ENCODE assay signal across 31 cellular contexts in genomic region chr12:77364400-77364799, GRCh38.
"Had no signal": no experiment of that assay in that cellular context is flagged by ENCODE, and none has a peak within 500 bp of the region (broad histone marks: within the 10 kb centered on the region; RNA-seq: fewer than 3 reads in every experiment).

No MANE protein-coding gene starts in this region.

- H3K4me3 ChIP-seq: left lung, lower lobe of right lung, pancreas, prostate gland, skin epidermis, stomach, suprapubic skin, thoracic aorta, tibial artery, upper lobe of right lung had no signal

- H3K27ac Mint-ChIP-seq: immature natural killer cell; naive B cell; natural killer cell; nephron progenitor cell; stimulated activated naive B cell treated with anti-CD40 and anti-IgM and Interleukin-4, amounts not matched to agents 10 μg/mL and 1 μg/mL and 100 μg/mL, for 72 hours had no signal

- H3K27me3 Mint-ChIP-seq: naive B cell; stimulated activated naive B cell treated with anti-CD40 and anti-IgM and Interleukin-4, amounts not matched to agents 10 μg/mL and 1 μg/mL and 100 μg/mL, for 72 hours had no signal

- ATAC-seq: left colon; left lung; lower lobe of right lung; natural killer cell; pancreas; right cardiac atrium; sciatic nerve; stimulated activated naive B cell treated with anti-CD40 and anti-IgM and Interleukin-4, amounts not matched to agents 10 μg/mL and 1 μg/mL and 100 μg/mL, for 72 hours; stimulated activated naive CD8-positive, alpha-beta T cell treated with anti-CD3 and anti-CD28 coated beads, Interleukin-15, Interleukin-2, amounts not matched to agents 100 U/mL and 50 U/mL, for 24 hours; upper lobe of right lung had no signal

- DNase-seq: hippocampal formation; immature natural killer cell; kidney; left colon; left lung; lower lobe of right lung; mammary epithelial cell; mesenchymal stem cell; naive B cell; natural killer cell; nephron progenitor cell; nucleus accumbens; pancreas; posterior cingulate gyrus; retina; right cardiac atrium; stimulated activated CD4-positive, alpha-beta T cell treated with anti-CD3 and anti-CD28 coated beads, Interleukin-12 subunit alpha, Interleukin-12 subunit beta, amount 100 ng/mL, for 4 hours; stimulated activated CD4-positive, alpha-beta T cell treated with anti-CD3 and anti-CD28 coated beads, Interleukin-15, amount 100 ng/mL, for 24 hours; stimulated activated CD4-positive, alpha-beta T cell treated with anti-CD3 and anti-CD28 coated beads, Interleukin-2, amount 100 ng/mL, for 24 hours; stimulated activated CD4-positive, alpha-beta T cell treated with anti-CD3 and anti-CD28 coated beads, Interleukin-4, amount 100 ng/mL, for 1 hour; stimulated activated naive B cell treated with anti-CD40 and anti-IgM and Interleukin-4, amounts not matched to agents 10 μg/mL and 1 μg/mL and 100 μg/mL, for 72 hours; stimulated activated naive CD8-positive, alpha-beta T cell treated with anti-CD3 and anti-CD28 coated beads, Interleukin-15, Interleukin-2, amounts not matched to agents 100 U/mL and 50 U/mL, for 24 hours; stomach; tibial artery; trophoblast cell; upper lobe of right lung had no signal

- H3K36me3 Mint-ChIP-seq: immature natural killer cell; naive B cell; natural killer cell; stimulated activated naive B cell treated with anti-CD40 and anti-IgM and Interleukin-4, amounts not matched to agents 10 μg/mL and 1 μg/mL and 100 μg/mL, for 72 hours had no signal

- H3K9me3 Mint-ChIP-seq: nephron progenitor cell had no signal

- H3K4me3 Mint-ChIP-seq: immature natural killer cell; naive B cell; natural killer cell; nephron progenitor cell; stimulated activated naive B cell treated with anti-CD40 and anti-IgM and Interleukin-4, amounts not matched to agents 10 μg/mL and 1 μg/mL and 100 μg/mL, for 72 hours had no signal

- H3K4me1 ChIP-seq: left lung, lower lobe of right lung, pancreas, prostate gland, stomach, suprapubic skin, tibial artery, upper lobe of right lung had no signal

- H3K36me3 ChIP-seq: left lung, lower lobe of right lung, pancreas, prostate gland, stomach, suprapubic skin, thoracic aorta, tibial artery, upper lobe of right lung had no signal

- H3K9me3 ChIP-seq: left lung, lower lobe of right lung, pancreas, prostate gland, stomach, suprapubic skin, thoracic aorta, tibial artery, upper lobe of right lung had no signal

- H3K27me3 ChIP-seq: left lung, pancreas, stomach, suprapubic skin, tibial artery, upper lobe of right lung had no signal

- H3K27ac ChIP-seq: left lung, lower lobe of right lung, pancreas, prostate gland, skin epidermis, stomach, suprapubic skin, thoracic aorta, tibial artery, upper lobe of right lung had no signal

- H3K4me1 Mint-ChIP-seq: immature natural killer cell; naive B cell; natural killer cell; stimulated activated naive B cell treated with anti-CD40 and anti-IgM and Interleukin-4, amounts not matched to agents 10 μg/mL and 1 μg/mL and 100 μg/mL, for 72 hours had no signal
